In the genomic region with DNA sequence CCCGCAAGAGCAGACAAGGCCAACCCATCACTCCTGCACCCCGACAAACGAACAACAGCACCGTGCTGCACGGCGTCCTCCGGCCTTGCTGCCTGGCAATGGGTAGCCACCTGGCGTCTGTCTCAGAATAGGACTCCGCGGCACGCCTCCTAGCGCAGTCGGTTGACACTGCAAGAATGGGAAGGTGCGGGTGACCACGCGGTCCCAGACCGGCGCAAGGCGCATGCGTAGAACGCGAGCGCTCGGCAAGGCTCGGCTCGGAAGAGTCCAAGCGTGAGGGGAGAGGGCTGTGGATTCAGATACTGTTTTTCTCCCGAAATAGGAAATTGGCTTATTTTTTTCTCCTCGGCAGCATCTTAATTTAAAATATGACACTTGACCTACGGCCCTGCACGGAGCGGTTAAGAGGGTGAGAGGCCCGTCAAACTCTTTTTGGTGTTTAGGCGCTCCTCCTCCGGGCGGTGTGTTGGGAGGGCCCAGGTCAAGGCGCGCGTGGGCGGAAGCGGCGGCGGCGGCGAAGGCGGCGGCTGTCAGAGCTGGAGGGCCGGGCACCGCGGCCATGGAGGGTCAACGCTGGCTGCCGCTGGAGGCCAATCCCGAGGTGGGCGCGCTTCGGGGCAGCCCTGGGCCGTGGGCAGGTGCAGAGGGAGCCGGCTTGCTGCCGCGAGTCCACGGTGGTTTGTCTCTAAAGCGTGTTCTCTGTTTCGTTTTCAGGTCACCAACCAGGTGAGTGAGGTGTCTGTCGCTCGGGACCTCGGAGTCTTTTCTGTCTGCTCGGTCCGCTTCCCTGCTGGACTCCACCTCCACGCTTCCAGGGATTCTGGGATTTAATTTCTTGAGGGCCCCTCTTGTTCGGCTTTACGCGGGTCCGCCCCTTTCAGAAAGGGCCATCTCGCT, we compare ENCODE assay signal across 8 cellular contexts. TPM values are rescaled to one million over a fixed set of nuclear protein-coding genes. Genes with fewer than 3 reads are reported as not detected.
DNase-seq lines count a peak whose midpoint lies in the region; ATAC-seq, FAIRE-seq and TF ChIP-seq lines count a peak whose summit lies in the region.

UCHL3 (plus strand) TSS at position 530 of the 897 bp plus-strand sequence; CDS start at position 560, 30 bp downstream.

- H3K36me3 ChIP-seq in SU-DHL-6 (ENCODE audit: low read length) (peaks cover 14% of the 10 kb centered on the region; the same call in 1 of the 2 replicates), pancreas (no peaks in the 10 kb centered on the region), tibial nerve (peaks cover 0 to 13% (median 0%) of the 10 kb centered on the region in 3 donors)

- H3K9ac ChIP-seq in SU-DHL-6 (ENCODE audit: low read length), result peak within 1 kb of the TSS; percentile 90

- peaks cover 7% of the 10 kb centered on the region; the same call in 1 of the 2 replicates for H4K20me1 ChIP-seq in SU-DHL-6 (ENCODE audit: low read depth, low read length)

- H2AFZ ChIP-seq in SU-DHL-6 (ENCODE audit: low read depth, low read length, severe bottlenecking), result peak within 1 kb of the TSS; percentile 94

- DNase-seq in GM12864 (ENCODE audit: low read depth) (peak; percentile 94), NCI-H1105 treated with DMSO at 0.1 percent for 48 hours (lab: John Stamatoyannopoulos, UW) (peak; percentile 78), Right ventricle myocardium inferior (ENCODE audit: missing footprints) (peak; percentile 98), pancreas (peak; percentile 95 to 100 (median 98)), tibial nerve (ENCODE audit: low spot score in 2 of 2) (peak; percentile 87 to 94)
- DNase-seq in activated naive CD8-positive, alpha-beta T cell treated with anti-CD3 and anti-CD28 coated beads, Interleukin-2, amount 50 U/mL, for 16 hours (ENCODE audit: low read depth, low spot score), result peak; percentile 92

- peaks cover 49% of the 10 kb centered on the region for H3K79me2 ChIP-seq in SU-DHL-6 (ENCODE audit: insufficient read depth, low read length)

- no peaks in the 10 kb centered on the region for H3K9me2 ChIP-seq in SU-DHL-6 (replicated peaks; ENCODE audit: insufficient read depth, low read length)

- no peaks in the 10 kb centered on the region for H3F3A ChIP-seq in SU-DHL-6 (ENCODE audit: insufficient read depth)

- TF ChIP-seq EP300 in tibial nerve (IDR thresholded peaks at IDR 0.05), result peak; percentile 71 to 84

- H3K4me2 ChIP-seq in SU-DHL-6 (ENCODE audit: low read depth, low read length, poor library complexity, severe bottlenecking), result peak within 1 kb of the TSS; percentile 91

- H3K9me3 ChIP-seq in SU-DHL-6 (ENCODE audit: insufficient read depth, low read length) (no peaks in the 10 kb centered on the region), pancreas (no peaks in the 10 kb centered on the region), tibial nerve (no peaks in the 10 kb centered on the region)

- TF ChIP-seq CTCF in GM12864 (IDR thresholded peaks at IDR 0.05; ENCODE audit: low read depth, low read length, missing control alignments), result peak; percentile 91
- TF ChIP-seq CTCF in SU-DHL-6 (IDR thresholded peaks at IDR 0.05; ENCODE audit: insufficient read depth, low read length, poor library complexity, severe bottlenecking), result peak; percentile 60
- TF ChIP-seq CTCF in pancreas (IDR thresholded peaks at IDR 0.05), result peak; percentile 67 to 88 (median 80)
- TF ChIP-seq CTCF in tibial nerve (IDR thresholded peaks at IDR 0.05), result peak; percentile 80 to 93 (median 91)

- FAIRE-seq in pancreas (lab: Jason Lieb, UNC), result peak; percentile 83

- intact Hi-C loops in Right ventricle myocardium inferior (cut with DNase I), result loop anchor here (2.0 kb wide), 1 partner anchor 177 kb away; no protein-coding TSS in a partner anchor
- intact Hi-C loops in pancreas (cut with DNase I), result no loop called here

- H3K4me3 ChIP-seq in GM12864 (ENCODE audit: low read depth, low read length) (peak within 1 kb of the TSS; percentile 78), SU-DHL-6 (ENCODE audit: insufficient read depth, low read length, poor library complexity, severe bottlenecking) (peak within 1 kb of the TSS; percentile 95), pancreas (peak within 1 kb of the TSS; percentile 78 to 91 (median 81)), tibial nerve (peak within 1 kb of the TSS; percentile 78 to 98 (median 82))

- no peaks in the 10 kb centered on the region for H3K27me3 ChIP-seq in SU-DHL-6 (ENCODE audit: low read length)
- no peaks in the 10 kb centered on the region for H3K27me3 ChIP-seq in pancreas
- no peaks in the 10 kb centered on the region for H3K27me3 ChIP-seq in tibial nerve

- ATAC-seq in HG02642 (IDR thresholded peaks at IDR 0.05; ENCODE audit: poor library complexity, unreplicated experiment), result peak; percentile 97
- ATAC-seq in Right ventricle myocardium inferior, result peak; percentile 98
- peak; percentile 95 to 98 (median 98) for ATAC-seq in pancreas

- H3K4me1 ChIP-seq in pancreas, result peaks cover 7 to 23% (median 10%) of the 10 kb centered on the region in 3 donors
- H3K4me1 ChIP-seq in tibial nerve, result peaks cover 0 to 27% (median 7%) of the 10 kb centered on the region in 4 donors

- TF ChIP-seq POLR2A in tibial nerve (IDR thresholded peaks at IDR 0.05), result peak in 1 of 2 donors; percentile 21

- peak within 1 kb of the TSS; percentile 71 for H3K27ac ChIP-seq in SU-DHL-6 (ENCODE audit: low read depth, low read length)
- peak within 1 kb of the TSS; percentile 83 to 92 (median 88) for H3K27ac ChIP-seq in pancreas
- H3K27ac ChIP-seq in tibial nerve, result peak within 1 kb of the TSS; percentile 72 to 89 (median 84)

- 0% methylated on average over 70 to 74 of the region's 74 CpGs for WGBS in pancreas, 2 donors
- 1 to 2% methylated on average over 60 to 68 of the region's 74 CpGs for WGBS in tibial nerve, 2 donors

RNA-seq across cellular contexts. Expression of gene UCHL3, which starts in this region (rescaled TPM):
- 21.2 TPM for total RNA-seq in Right ventricle myocardium inferior
- 10 to 100 TPM; 13.1 to 21.0 (median 19.2) TPM for total RNA-seq in pancreas
- 10 to 100 TPM; 18.6 to 20.7 TPM for polyA plus RNA-seq in pancreas
- 10 to 100 TPM in 2 of 4 donors, 1 to 10 TPM in 2; 1.4 to 19.2 (median 11.0) TPM for total RNA-seq in tibial nerve

Comparison
In these comparisons a context has a peak if more than half of its experiments do, and no peak if none do; other contexts are left out.
1. Peak in every context shown above with its lines: DNase-seq, ATAC-seq, H3K4me3 ChIP-seq and H3K27ac ChIP-seq.